In the genomic region with DNA sequence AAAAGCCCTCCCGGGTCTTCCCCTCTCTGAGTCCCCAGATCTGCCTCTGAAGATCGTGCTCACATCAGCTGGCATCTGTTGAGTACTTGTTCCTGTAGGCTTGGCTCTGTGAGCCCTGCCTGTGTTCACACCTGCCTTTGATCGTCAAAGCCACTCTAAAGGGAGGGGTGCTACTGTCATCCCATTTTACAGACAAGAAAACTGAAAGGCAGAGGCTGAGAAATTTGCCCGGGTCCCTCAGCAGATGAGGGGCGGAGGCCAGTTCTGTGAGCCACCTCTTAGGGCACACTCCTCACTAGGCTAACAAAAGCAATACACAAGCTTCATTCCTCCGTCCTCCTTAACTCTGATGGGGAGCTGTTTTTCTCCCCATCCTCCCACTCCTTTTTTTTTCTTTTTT, we compare ENCODE assay signal across 22 cellular contexts. TPM values are rescaled to one million over a fixed set of nuclear protein-coding genes. Genes with fewer than 3 reads are reported as not detected.
DNase-seq lines count a peak whose midpoint lies in the region; ATAC-seq and TF ChIP-seq lines count a peak whose summit lies in the region.
"Had no signal": no experiment of that assay in that cellular context is flagged by ENCODE, and none has a peak within 500 bp of the region (broad histone marks: within the 10 kb centered on the region; RNA-seq: fewer than 3 reads in every experiment).

No MANE protein-coding gene starts in this region.

- no peaks in the 10 kb centered on the region for H3K36me3 ChIP-seq in SK-N-MC (ENCODE audit: insufficient read depth, low read length)
- H3K36me3 ChIP-seq: cardiac muscle cell had no signal

- no peak overlapping the region for H3K27ac ChIP-seq in SK-N-MC
- H3K27ac ChIP-seq: 22Rv1, cardiac muscle cell had no signal

- TF ChIP-seq CTCF in retinal pigment epithelial cell (conservative IDR thresholded peaks at IDR 0.05; ENCODE audit: low read depth, low read length), result no peak

- TF ChIP-seq POLR2A in erythroblast (IDR thresholded peaks at IDR 0.05; ENCODE audit: low read length), result no peak

- ATAC-seq in stimulated activated naive CD8-positive, alpha-beta T cell treated with anti-CD3 and anti-CD28 coated beads, Interleukin-15, Interleukin-2, amounts not matched to agents 100 U/mL and 50 U/mL, for 24 hours, result no peak
- ATAC-seq: activated CD4-positive, alpha-beta T cell treated with anti-CD3 and anti-CD28 coated beads for 36 hours; mucosa of descending colon had no signal

- DNase-seq in NCI-H1092 (lab: John Stamatoyannopoulos, UW) (peak; percentile 4), NCI-H1092 treated with DMSO at 0.1 percent for 48 hours (lab: John Stamatoyannopoulos, UW) (no peak), SK-N-MC (ENCODE audit: low read depth, low spot score) (no peak), erythroblast (lab: John Stamatoyannopoulos, UW) (peak; percentile 28 to 35), retinal pigment epithelial cell (ENCODE audit: low read depth) (no peak), HT-29 (ENCODE audit: low spot score) (no peak), NCI-H446 treated with DMSO at 0.1 percent for 48 hours (lab: John Stamatoyannopoulos, UW) (no peak)
- DNase-seq in stimulated activated naive CD8-positive, alpha-beta T cell treated with anti-CD3 and anti-CD28 coated beads, Interleukin-15, Interleukin-2, amounts not matched to agents 100 U/mL and 50 U/mL, for 24 hours, result no peak
- DNase-seq: activated CD8-positive, alpha-beta memory T cell treated with anti-CD3 and anti-CD28 coated beads for 24 hours; activated naive CD4-positive, alpha-beta T cell treated with anti-CD3 and anti-CD28 coated beads, Interleukin-2, amount 10 ng/mL, durations not matched to agents 7 days and 5 days; activated T-cell treated with anti-CD3 and anti-CD28 coated beads, Interleukin-2, amount 50 U/mL, for 24 hours; mucosa of descending colon; NCI-H1105; NCI-H2081; RPMI8226; stimulated activated CD4-positive, alpha-beta T cell treated with anti-CD3 and anti-CD28 coated beads, Interleukin-4, amount 100 ng/mL, for 1 hour; stimulated activated naive CD4-positive, alpha-beta T cell treated with Interleukin-2 at 50 U/mL for 16 hours; T1000 had no signal

- H3K4me3 ChIP-seq in SK-N-MC, result no peak overlapping the region
- peak overlapping the region; percentile 50 for H3K4me3 ChIP-seq in retinal pigment epithelial cell (ENCODE audit: low read length)
- H3K4me3 ChIP-seq: cardiac muscle cell, mucosa of descending colon had no signal

- peak overlapping the region; percentile 23 for H3K9ac ChIP-seq in SK-N-MC (ENCODE audit: insufficient read length)

- H3K9me3 ChIP-seq in SK-N-MC (ENCODE audit: low read depth, low read length), result no peaks in the 10 kb centered on the region
- H3K9me3 ChIP-seq: mucosa of descending colon had no signal

RNA-seq across cellular contexts. Expression of a gene that starts 0.7 kb away (rescaled TPM):
- not detected in 2 replicates for total RNA-seq in HT-29 (2014; rRNA removed; shearing (Covaris generic))
- total RNA-seq: activated CD4-positive, alpha-beta T cell treated with anti-CD3 and anti-CD28 coated beads for 36 hours; LHCN-M2 had no signal

RNA-seq across cellular contexts. Expression of a gene that starts 32.7 kb away (rescaled TPM):
- not detected in 2 replicates for total RNA-seq in HT-29 (2014; rRNA removed; shearing (Covaris generic))
- total RNA-seq: activated CD4-positive, alpha-beta T cell treated with anti-CD3 and anti-CD28 coated beads for 36 hours; cardiac muscle cell had no signal

Comparison
In these comparisons a context has a peak if more than half of its experiments do, and no peak if none do; other contexts are left out.
1. DNase-seq: peak in NCI-H1092 (single experiment) and erythroblast (2 of 2); none in NCI-H1092 treated with DMSO at 0.1 percent for 48 hours (single experiment), SK-N-MC (single experiment), retinal pigment epithelial cell (single experiment), stimulated activated naive CD8-positive, alpha-beta T cell treated with anti-CD3 and anti-CD28 coated beads, Interleukin-15, Interleukin-2, amounts not matched to agents 100 U/mL and 50 U/mL, for 24 hours (single experiment), HT-29 (single experiment) and NCI-H446 treated with DMSO at 0.1 percent for 48 hours (single experiment).